ENCODE assay signal across 19 cellular contexts in genomic region chr5:53890490-53890889, GRCh38.
"Had no signal": no experiment of that assay in that cellular context is flagged by ENCODE, and none has a peak within 500 bp of the region (broad histone marks: within the 10 kb centered on the region; RNA-seq: fewer than 3 reads in every experiment).

No MANE protein-coding gene starts in this region.

- H3K27ac ChIP-seq: coronary artery, esophagus squamous epithelium, thoracic aorta had no signal

- H3K36me3 ChIP-seq: esophagus squamous epithelium, thoracic aorta had no signal

- H3K4me1 ChIP-seq: esophagus squamous epithelium had no signal

- H3K4me3 ChIP-seq: coronary artery, esophagus squamous epithelium, thoracic aorta had no signal

- ATAC-seq: activated CD4-positive, alpha-beta T cell treated with anti-CD3 and anti-CD28 coated beads for 36 hours had no signal

- H3K27me3 ChIP-seq: esophagus squamous epithelium had no signal

- DNase-seq: activated B cell treated with CpG ODN at 0.5 μM for 24 hours; activated CD4-positive, alpha-beta T cell treated with anti-CD3 and anti-CD28 coated beads for 36 hours; activated CD4-positive, alpha-beta T cell treated with anti-CD3 and anti-CD28 coated beads, Interleukin-2, amount 50 U/mL, for 4 hours; activated CD8-positive, alpha-beta memory T cell treated with anti-CD3 and anti-CD28 coated beads for 24 hours; activated CD8-positive, alpha-beta memory T cell treated with anti-CD3 and anti-CD28 coated beads, Interleukin-2, amount 50 U/mL, for 4 hours; activated naive CD4-positive, alpha-beta T cell treated with Interleukin-2 at 50 U/mL for 16 hours; activated naive CD8-positive, alpha-beta T cell treated with anti-CD3 and anti-CD28 coated beads, Interleukin-2, amount 10 ng/mL, durations not matched to agents 7 days and 5 days; activated T-cell treated with anti-CD3 and anti-CD28 coated beads, Interleukin-2, amount 50 U/mL, for 24 hours; amniotic stem cell; cerebellar nuclear complex; esophagus squamous epithelium; mesenchymal stem cell; naive B cell; nucleus accumbens; stimulated activated CD4-positive, alpha-beta T cell treated with anti-CD3 and anti-CD28 coated beads, Interleukin-4, amount 100 ng/mL, for 24 hours; stimulated activated naive CD4-positive, alpha-beta T cell treated with Interleukin-2 at 50 U/mL for 16 hours; T-helper 9 cell had no signal

- H3K9me3 ChIP-seq: esophagus squamous epithelium, thoracic aorta had no signal
